Comparison of ENCODE assay signal across 2 cellular contexts in genomic region chr17:57881783-57882291, GRCh38.
TF ChIP-seq lines count a peak whose summit lies in the region.

No MANE protein-coding gene starts in this region.

TF ChIP-seq in HCT116, 20 proteins besides CTCF, POLR2A, EP300 and RAD21 (continued from another document):
- TF ChIP-seq EZH2phosphoT487 (IDR thresholded peaks at IDR 0.05; ENCODE audit: borderline replicate concordance) = no peak
- TF ChIP-seq SIN3A (IDR thresholded peaks at IDR 0.05; ENCODE audit: low read depth) = no peak
- no peak for TF ChIP-seq SRF (IDR thresholded peaks at IDR 0.05; ENCODE audit: low read depth)
- no peak for TF ChIP-seq POLR2AphosphoS5 (IDR thresholded peaks at IDR 0.05; ENCODE audit: low read depth, low read length)
TF ChIP-seq in HCT116: peak in this region for 0.

TF ChIP-seq in HepG2, 621 proteins besides CTCF, POLR2A, EP300 and RAD21 (continued from another document):
- TF ChIP-seq, protein P1, sequence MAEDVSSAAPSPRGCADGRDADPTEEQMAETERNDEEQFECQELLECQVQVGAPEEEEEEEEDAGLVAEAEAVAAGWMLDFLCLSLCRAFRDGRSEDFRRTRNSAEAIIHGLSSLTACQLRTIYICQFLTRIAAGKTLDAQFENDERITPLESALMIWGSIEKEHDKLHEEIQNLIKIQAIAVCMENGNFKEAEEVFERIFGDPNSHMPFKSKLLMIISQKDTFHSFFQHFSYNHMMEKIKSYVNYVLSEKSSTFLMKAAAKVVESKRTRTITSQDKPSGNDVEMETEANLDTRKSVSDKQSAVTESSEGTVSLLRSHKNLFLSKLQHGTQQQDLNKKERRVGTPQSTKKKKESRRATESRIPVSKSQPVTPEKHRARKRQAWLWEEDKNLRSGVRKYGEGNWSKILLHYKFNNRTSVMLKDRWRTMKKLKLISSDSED (CRISPR knock-in tag; IDR thresholded peaks at IDR 0.05) = no peak
- TF ChIP-seq MAFK (conservative IDR thresholded peaks at IDR 0.05 in 1 of 2, IDR thresholded peaks at IDR 0.05 in 1 of 2; ENCODE audit: low read length in 2 of 2) (peak; percentile 40 to 61), MAFF (IDR thresholded peaks at IDR 0.05; ENCODE audit: low read depth, low read length) (peak; percentile 6; the same call in 1 of the 2 replicates), KLF11 (CRISPR knock-in tag; IDR thresholded peaks at IDR 0.05) (no peak)
- TF ChIP-seq, protein P2, sequence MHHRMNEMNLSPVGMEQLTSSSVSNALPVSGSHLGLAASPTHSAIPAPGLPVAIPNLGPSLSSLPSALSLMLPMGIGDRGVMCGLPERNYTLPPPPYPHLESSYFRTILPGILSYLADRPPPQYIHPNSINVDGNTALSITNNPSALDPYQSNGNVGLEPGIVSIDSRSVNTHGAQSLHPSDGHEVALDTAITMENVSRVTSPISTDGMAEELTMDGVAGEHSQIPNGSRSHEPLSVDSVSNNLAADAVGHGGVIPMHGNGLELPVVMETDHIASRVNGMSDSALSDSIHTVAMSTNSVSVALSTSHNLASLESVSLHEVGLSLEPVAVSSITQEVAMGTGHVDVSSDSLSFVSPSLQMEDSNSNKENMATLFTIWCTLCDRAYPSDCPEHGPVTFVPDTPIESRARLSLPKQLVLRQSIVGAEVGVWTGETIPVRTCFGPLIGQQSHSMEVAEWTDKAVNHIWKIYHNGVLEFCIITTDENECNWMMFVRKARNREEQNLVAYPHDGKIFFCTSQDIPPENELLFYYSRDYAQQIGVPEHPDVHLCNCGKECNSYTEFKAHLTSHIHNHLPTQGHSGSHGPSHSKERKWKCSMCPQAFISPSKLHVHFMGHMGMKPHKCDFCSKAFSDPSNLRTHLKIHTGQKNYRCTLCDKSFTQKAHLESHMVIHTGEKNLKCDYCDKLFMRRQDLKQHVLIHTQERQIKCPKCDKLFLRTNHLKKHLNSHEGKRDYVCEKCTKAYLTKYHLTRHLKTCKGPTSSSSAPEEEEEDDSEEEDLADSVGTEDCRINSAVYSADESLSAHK (CRISPR knock-in tag; IDR thresholded peaks at IDR 0.05; ENCODE audit: borderline replicate concordance) = no peak
